Comparison of ENCODE assay signal across 34 cellular contexts in the genomic region with DNA sequence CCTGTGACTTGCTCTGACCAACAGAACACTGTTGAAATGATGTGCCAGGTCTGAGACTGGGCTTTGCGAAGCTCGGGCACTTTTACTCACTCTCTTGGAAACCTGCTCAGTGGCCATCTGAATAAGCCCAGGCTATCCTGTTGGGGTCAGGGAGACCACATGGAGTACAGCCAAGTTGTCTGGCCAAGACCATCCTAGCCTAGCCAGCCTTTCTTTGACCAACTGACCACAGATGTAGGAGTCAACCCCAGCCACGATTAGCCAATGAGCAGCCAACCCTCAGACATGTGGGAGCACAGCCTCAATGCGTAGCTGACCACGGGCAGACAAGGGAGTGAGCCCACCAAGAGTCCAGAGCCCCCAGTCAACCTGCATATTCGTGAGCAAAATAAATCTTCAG. TPM values are rescaled to one million over a fixed set of nuclear protein-coding genes. Genes with fewer than 3 reads are reported as not detected.
"Had no signal": no experiment of that assay in that cellular context is flagged by ENCODE, and none has a peak within 500 bp of the region (broad histone marks: within the 10 kb centered on the region; RNA-seq: fewer than 3 reads in every experiment).

No MANE protein-coding gene starts in this region.

- H3K4me3 Mint-ChIP-seq: activated naive CD4-positive, alpha-beta T cell treated with anti-CD3 and anti-CD28 coated beads, Interleukin-2, amount 10 ng/mL, durations not matched to agents 7 days and 5 days; activated naive CD8-positive, alpha-beta T cell treated with anti-CD3 and anti-CD28 coated beads, Interleukin-2, amount 10 ng/mL, durations not matched to agents 7 days and 5 days; activated T-helper 1 cell treated with anti-CD3 and anti-CD28 coated beads, Interleukin-12 subunit alpha, Interleukin-12 subunit beta, Interleukin-2, Interleukin-4 antibody, amounts not matched to agents 30 ng/mL and 10 ng/mL and 1 ng/mL, durations not matched to agents 14 hours and 24 hours and 36 hours; dendritic cell treated with granulocyte-macrophage colony-stimulating factor and Interleukin-4, amounts not matched to agents 40 ng/mL and 50 ng/mL, for 4 days had no signal

- H2AFZ ChIP-seq: parathyroid adenoma had no signal

- H3K27me3 Mint-ChIP-seq: dendritic cell treated with granulocyte-macrophage colony-stimulating factor and Interleukin-4, amounts not matched to agents 40 ng/mL and 50 ng/mL, for 4 days had no signal

- FAIRE-seq: astrocyte, islet of Langerhans, TTC549, urothelium cell line had no signal

- H3K9me3 ChIP-seq: esophagus squamous epithelium, left lung, lower lobe of right lung, right atrium auricular region, spleen, testis had no signal

- H3K27ac ChIP-seq: brain microvascular endothelial cell, esophagus squamous epithelium, left lung, lower lobe of right lung, parathyroid adenoma, right atrium auricular region, testis, VCaP had no signal

- DNase-seq: activated CD4-positive, alpha-beta T cell treated with anti-CD3 and anti-CD28 coated beads for 4 hours; activated CD4-positive, alpha-beta T cell treated with anti-CD3 and anti-CD28 coated beads, Interleukin-2, amount 50 U/mL, for 4 hours; activated gamma-delta T cell; activated naive CD4-positive, alpha-beta T cell treated with anti-CD3 and anti-CD28 coated beads, Interleukin-2, amount 10 ng/mL, durations not matched to agents 7 days and 5 days; activated naive CD8-positive, alpha-beta T cell treated with anti-CD3 and anti-CD28 coated beads, Interleukin-2, amount 10 ng/mL, durations not matched to agents 7 days and 5 days; activated T-cell treated with anti-CD3 and anti-CD28 coated beads, Interleukin-2, amount 50 U/mL, for 1 hour; amniotic stem cell; brain microvascular endothelial cell; esophagus squamous epithelium; foreskin melanocyte; left lung; lower lobe of right lung; mesenchymal stem cell; nucleus accumbens; spleen; stimulated activated CD4-positive, alpha-beta T cell treated with anti-CD3 and anti-CD28 coated beads, Interleukin-2, amount 100 ng/mL, for 48 hours; stimulated activated naive CD4-positive, alpha-beta T cell treated with Interleukin-2 at 50 U/mL for 16 hours; T-helper 9 cell; testis; trophoblast cell had no signal

- H3K4me1 ChIP-seq: left lung, parathyroid adenoma, testis had no signal

- H3K9ac ChIP-seq: parathyroid adenoma had no signal

- H3K79me2 ChIP-seq: parathyroid adenoma had no signal

- H3K27me3 ChIP-seq: brain microvascular endothelial cell, esophagus squamous epithelium, left lung, right atrium auricular region, spleen, testis had no signal

- H3K4me3 ChIP-seq: esophagus squamous epithelium, left lung, lower lobe of right lung, right atrium auricular region, spleen, testis had no signal

- H3K9me3 Mint-ChIP-seq: activated naive CD4-positive, alpha-beta T cell treated with anti-CD3 and anti-CD28 coated beads, Interleukin-2, amount 10 ng/mL, durations not matched to agents 7 days and 5 days; activated T-helper 1 cell treated with anti-CD3 and anti-CD28 coated beads, Interleukin-12 subunit alpha, Interleukin-12 subunit beta, Interleukin-2, Interleukin-4 antibody, amounts not matched to agents 30 ng/mL and 10 ng/mL and 1 ng/mL, durations not matched to agents 14 hours and 24 hours and 36 hours; dendritic cell treated with granulocyte-macrophage colony-stimulating factor and Interleukin-4, amounts not matched to agents 40 ng/mL and 50 ng/mL, for 4 days had no signal

- H3K36me3 ChIP-seq: brain microvascular endothelial cell, left lung, right atrium auricular region had no signal

- ATAC-seq: left lung; lower lobe of right lung; naive thymus-derived CD4-positive, alpha-beta T cell had no signal

- H3K27ac Mint-ChIP-seq: activated naive CD4-positive, alpha-beta T cell treated with anti-CD3 and anti-CD28 coated beads, Interleukin-2, amount 10 ng/mL, durations not matched to agents 7 days and 5 days; activated naive CD8-positive, alpha-beta T cell treated with anti-CD3 and anti-CD28 coated beads, Interleukin-2, amount 10 ng/mL, durations not matched to agents 7 days and 5 days; activated T-helper 1 cell treated with anti-CD3 and anti-CD28 coated beads, Interleukin-12 subunit alpha, Interleukin-12 subunit beta, Interleukin-2, Interleukin-4 antibody, amounts not matched to agents 30 ng/mL and 10 ng/mL and 1 ng/mL, durations not matched to agents 14 hours and 24 hours and 36 hours; dendritic cell treated with granulocyte-macrophage colony-stimulating factor and Interleukin-4, amounts not matched to agents 40 ng/mL and 50 ng/mL, for 4 days had no signal

RNA-seq across cellular contexts. Expression of a gene that starts 26.1 kb away (rescaled TPM):
- total RNA-seq: activated T-helper 1 cell treated with anti-CD3 and anti-CD28 coated beads, Interleukin-12 subunit alpha, Interleukin-12 subunit beta, Interleukin-2, Interleukin-4 antibody, amounts not matched to agents 30 ng/mL and 10 ng/mL and 1 ng/mL, durations not matched to agents 14 hours and 24 hours and 36 hours; astrocyte; esophagus squamous epithelium; glomerular endothelial cell; lower lobe of right lung; pulmonary artery endothelial cell; right atrium auricular region; T-helper 1 cell treated with Interleukin-12 subunit alpha and Interleukin-12 subunit beta and Interleukin-4 antibody, amounts not matched to agents 30 ng/mL and 1 ng/mL, for 36 hours had no signal
- polyA plus RNA-seq: neural cell had no signal

RNA-seq across cellular contexts. Expression of a gene that starts 30.8 kb away (rescaled TPM):
- total RNA-seq: astrocyte, glomerular endothelial cell, pulmonary artery endothelial cell had no signal
- polyA plus RNA-seq: neural cell had no signal
